19 cellular contexts compared by ENCODE assay signal in genomic region chr9:108333406-108334031, GRCh38.
DNase-seq lines count a peak whose midpoint lies in the region; ATAC-seq, FAIRE-seq and TF ChIP-seq lines count a peak whose summit lies in the region.
"Had no signal": no experiment of that assay in that cellular context is flagged by ENCODE, and none has a peak within 500 bp of the region (broad histone marks: within the 10 kb centered on the region; RNA-seq: fewer than 3 reads in every experiment).

No MANE protein-coding gene starts in this region.

- no peak for ATAC-seq in HG03196 (IDR thresholded peaks at IDR 0.05; ENCODE audit: unreplicated experiment)
- no peak for ATAC-seq in naive thymus-derived CD8-positive, alpha-beta T cell
- ATAC-seq in GM21723 (IDR thresholded peaks at IDR 0.05; ENCODE audit: unreplicated experiment), result no peak

- H3K4ac ChIP-seq in H9 (ENCODE audit: low read depth, low read length), result no peak overlapping the region

- H3K18ac ChIP-seq in H9 (ENCODE audit: insufficient read length, low read depth, low read length), result no peak overlapping the region

- no peaks in the 10 kb centered on the region for H4K20me1 ChIP-seq in H9 (ENCODE audit: control insufficient read depth, insufficient read depth, insufficient read length)

- no peak overlapping the region for H3K4me3 Mint-ChIP-seq in H9
- H3K4me3 Mint-ChIP-seq in naive thymus-derived CD8-positive, alpha-beta T cell, result no peak overlapping the region
- H3K4me3 Mint-ChIP-seq: CD8-positive, alpha-beta memory T cell had no signal

- no peak overlapping the region for H4K91ac ChIP-seq in H9 (ENCODE audit: insufficient read length, low read depth, low read length)

- no peaks in the 10 kb centered on the region for H3K79me2 ChIP-seq in H9 (ENCODE audit: insufficient read depth, low read length)

- no peak overlapping the region for H3K23ac ChIP-seq in H9 (ENCODE audit: insufficient read length, low read depth, low read length)

- H3K27me3 Mint-ChIP-seq in H9 (ENCODE audit: low read depth), result no peaks in the 10 kb centered on the region
- H3K27me3 Mint-ChIP-seq in naive thymus-derived CD8-positive, alpha-beta T cell, result no peaks in the 10 kb centered on the region

- no peak overlapping the region for H3K9ac ChIP-seq in H9 (ENCODE audit: extremely low read depth, insufficient read length, low read length)

- H3K79me1 ChIP-seq in H9 (ENCODE audit: insufficient read depth, low read depth, low read length, poor library complexity, severe bottlenecking), result no peaks in the 10 kb centered on the region

- no peak overlapping the region for H3K56ac ChIP-seq in H9 (ENCODE audit: insufficient read length, low read depth, low read length)

- no peak for DNase-seq in H9
- DNase-seq in SK-MEL-5 (ENCODE audit: low read depth, low spot score), result peak; percentile 20
- peak; percentile 0 for DNase-seq in iPS DF 4.7 (ENCODE audit: extremely low read depth, low spot score)
- DNase-seq in small intestine, result peak; percentile 2
- DNase-seq in naive thymus-derived CD8-positive, alpha-beta T cell, result no peak
- DNase-seq: ACHN; C1 segment of cervical spinal cord; CD8-positive, alpha-beta memory T cell; H7; KBM-7; NCI-H1105; NCI-H2081; NCI-H526; PC-9 had no signal

- H3K36me3 Mint-ChIP-seq in H9 (ENCODE audit: insufficient read depth in 1 of 3, low read depth in 3 of 3), result peaks cover 0 to 3% (median 1%) of the 10 kb centered on the region in 3 experiments; a peak in 3 of 7 replicates
- H3K36me3 Mint-ChIP-seq in naive thymus-derived CD8-positive, alpha-beta T cell, result no peaks in the 10 kb centered on the region
- H3K36me3 Mint-ChIP-seq: CD8-positive, alpha-beta memory T cell had no signal

- POLR2A ChIA-PET in naive thymus-derived CD8-positive, alpha-beta T cell (lab: Charles Lee), result no interaction called here

- no peak overlapping the region for H2BK20ac ChIP-seq in H9 (ENCODE audit: low read depth, low read length, poor library complexity, severe bottlenecking)

- H3K27ac Mint-ChIP-seq in H9, result peak overlapping the region in 2 of 3 experiments; percentile 32 to 79; a peak in 2 of 7 replicates
- H3K27ac Mint-ChIP-seq in naive thymus-derived CD8-positive, alpha-beta T cell, result no peak overlapping the region
- H3K27ac Mint-ChIP-seq: CD8-positive, alpha-beta memory T cell had no signal

- no peak overlapping the region for H3K14ac ChIP-seq in H9 (ENCODE audit: insufficient read depth, low read length)

- in situ Hi-C loops in SK-MEL-5 (cut with HindIII; ENCODE audit: low pct_unique_long_range_greater_than_20kb, low sequenced_read_pairs), result no loop called here

- H3K9me3 ChIP-seq in H9 (ENCODE audit: control insufficient read depth, low read depth, low read length) (no peaks in the 10 kb centered on the region), small intestine (ENCODE audit: control insufficient read depth, low read depth) (no peaks in the 10 kb centered on the region)

- H4K8ac ChIP-seq in H9 (replicated peaks; ENCODE audit: insufficient read length, low read depth, low read length), result no peak overlapping the region

- no peak overlapping the region for H2BK120ac ChIP-seq in H9 (ENCODE audit: low read depth, low read length, poor library complexity, severe bottlenecking)

- H3K27ac ChIP-seq in H9 (ENCODE audit: insufficient read length, low read depth, low read length) (no peak overlapping the region), small intestine (ENCODE audit: low read depth in 1 of 2, low read length in 1 of 2) (no peak overlapping the region)
- H3K27ac ChIP-seq: PC-9 had no signal

- FAIRE-seq in small intestine (lab: Jason Lieb, UNC), result no peak
- FAIRE-seq: D721Med, GM12892, GM18507 had no signal

- H2BK12ac ChIP-seq in H9 (ENCODE audit: insufficient read length, low read depth, low read length), result no peak overlapping the region

- H3K23me2 ChIP-seq in H9 (ENCODE audit: insufficient read length, low read depth, low read length, poor library complexity, severe bottlenecking), result no peaks in the 10 kb centered on the region

- H3K4me2 ChIP-seq in H9 (ENCODE audit: insufficient read depth, insufficient read length, low read length), result no peak overlapping the region
- H3K4me2 ChIP-seq: PC-9 had no signal

- H3K4me3 ChIP-seq in small intestine (ENCODE audit: low read depth in 1 of 2, low read length in 2 of 2), result no peak overlapping the region
- H3K4me3 ChIP-seq: PC-9 had no signal

- H3K4me1 ChIP-seq in H9 (ENCODE audit: insufficient read depth, low read length), result no peaks in the 10 kb centered on the region
- no peaks in the 10 kb centered on the region for H3K4me1 ChIP-seq in small intestine (ENCODE audit: control insufficient read depth in 2 of 2, insufficient read depth in 1 of 2, low read depth in 1 of 2, low read length in 1 of 2)

- no peak overlapping the region for H2AK5ac ChIP-seq in H9 (ENCODE audit: insufficient read length, low read length)

- no CpG with 5 or more reads among the region's 3 CpGs for WGBS in H9 (ENCODE audit: extremely low coverage, insufficient read length, low lambda C conversion rate)
- WGBS in small intestine, 3 donors, result 54 to 71% (median 58%) methylated on average over 3 of the region's 3 CpGs

- H4K5ac ChIP-seq in H9 (ENCODE audit: insufficient read length, low read depth, low read length), result no peak overlapping the region

- H3K4me1 Mint-ChIP-seq in H9, result peaks cover 14 to 19% of the 10 kb centered on the region in 2 experiments
- H3K4me1 Mint-ChIP-seq in naive thymus-derived CD8-positive, alpha-beta T cell, result peaks cover 0 to 2% (median 0%) of the 10 kb centered on the region in 4 donors
- H3K4me1 Mint-ChIP-seq: CD8-positive, alpha-beta memory T cell had no signal

- TF ChIP-seq CTCF in H9 (conservative IDR thresholded peaks at IDR 0.05), result no peak

- H2AFZ ChIP-seq in H9 (ENCODE audit: low read length), result peak overlapping the region; percentile 68
- H2AFZ ChIP-seq: PC-9 had no signal

- no peak overlapping the region for H3T11ph ChIP-seq in H9 (ENCODE audit: low read length)

- H2BK5ac ChIP-seq in H9 (ENCODE audit: insufficient read length, low read length), result no peak overlapping the region

- H3K9me3 Mint-ChIP-seq in H9, result peaks cover 10% of the 10 kb centered on the region in 2 experiments; a peak in 3 of 5 replicates
- peaks cover 4 to 19% (median 13%) of the 10 kb centered on the region in 9 donors for H3K9me3 Mint-ChIP-seq in naive thymus-derived CD8-positive, alpha-beta T cell

- no peak overlapping the region for H2BK15ac ChIP-seq in H9 (ENCODE audit: low read depth, low read length)

- H3K36me3 ChIP-seq in small intestine (ENCODE audit: control insufficient read depth in 2 of 2, insufficient read depth in 2 of 2, low read length in 2 of 2), result no peaks in the 10 kb centered on the region

- H3K27me3 ChIP-seq in H9 (ENCODE audit: insufficient read depth, low read length), result no peaks in the 10 kb centered on the region
- no peaks in the 10 kb centered on the region for H3K27me3 ChIP-seq in small intestine (ENCODE audit: control insufficient read depth in 2 of 2, insufficient read depth in 2 of 2, low read length in 2 of 2)

Comparison
In these comparisons a context has a peak if more than half of its experiments do, and no peak if none do; other contexts are left out.
1. DNase-seq: peak in SK-MEL-5 (single experiment), iPS DF 4.7 (single experiment) and small intestine (single experiment); none in H9 (single experiment) and naive thymus-derived CD8-positive, alpha-beta T cell (0 of 10).
2. H3K27ac Mint-ChIP-seq: peak in H9 (2 of 3); none in naive thymus-derived CD8-positive, alpha-beta T cell (0 of 10).